ENCODE assay signal across 8 cellular contexts in the genomic region with DNA sequence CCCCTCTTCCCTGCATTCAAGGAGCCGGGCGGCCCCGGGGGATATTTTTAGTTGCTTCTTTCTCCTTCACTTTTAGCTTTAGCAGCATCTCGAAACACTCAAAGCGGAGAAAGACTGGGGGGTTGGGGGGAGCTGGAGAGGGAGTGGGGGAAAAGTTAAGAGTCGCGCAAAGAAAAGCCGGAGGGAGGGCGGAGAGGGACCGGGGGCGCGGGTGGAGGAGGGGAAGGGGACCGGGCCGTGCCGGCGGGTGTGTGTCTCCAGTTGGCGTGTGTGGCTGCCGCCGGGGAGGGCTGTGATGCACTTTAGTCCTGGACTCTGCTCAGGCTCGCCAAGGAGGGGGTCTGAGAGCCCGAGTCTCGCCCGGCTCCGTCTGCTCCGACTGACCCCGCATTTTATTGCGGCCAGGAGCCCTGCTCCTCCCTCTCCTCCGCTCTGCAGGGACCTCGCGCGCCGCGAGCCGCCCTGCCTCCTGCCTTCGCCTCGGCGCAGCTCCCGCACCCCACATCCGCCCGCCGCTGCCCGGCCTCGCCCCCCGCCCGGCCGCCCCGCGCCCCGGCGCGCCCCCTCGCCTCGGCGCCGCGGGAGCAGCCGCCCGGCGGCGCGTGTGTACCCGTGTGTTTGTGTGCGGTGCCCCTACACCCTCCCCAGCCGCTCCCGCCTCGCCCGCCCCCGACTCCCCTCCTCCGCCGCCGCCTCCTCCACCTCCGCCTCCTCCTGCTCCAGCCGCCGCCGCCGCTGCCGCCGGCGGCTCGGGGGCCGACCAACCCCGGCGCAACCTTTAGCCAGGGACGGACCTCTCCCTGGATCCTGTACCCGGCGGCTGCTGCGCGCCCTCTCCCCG. TPM values are rescaled to one million over a fixed set of nuclear protein-coding genes. Genes with fewer than 3 reads are reported as not detected.
DNase-seq lines count a peak whose midpoint lies in the region; ATAC-seq, FAIRE-seq and TF ChIP-seq lines count a peak whose summit lies in the region.

No MANE protein-coding gene starts in this region.

- H4K20me1 ChIP-seq in HepG2 (ENCODE audit: insufficient read depth, low read length): no peaks in the 10 kb centered on the region

- intact Hi-C loops in CD4-positive, alpha-beta memory T cell (cut with micrococcal nuclease): loop anchor here (2.0 to 5.0 kb wide), 8 partner anchors 50 to 1795 kb away; partner anchors contain the start of genes ABCE1, ANAPC10, ARHGAP10 and LSM6
- intact Hi-C loops in dendritic cell treated with granulocyte-macrophage colony-stimulating factor and Interleukin-4, amounts not matched to agents 40 ng/mL and 50 ng/mL, for 4 days (cut with micrococcal nuclease): loop anchor here (2.0 to 10.0 kb wide), 4 partner anchors 112 to 318 kb away; partner anchors contain the start of genes LSM6 and MMAA
- intact Hi-C loops in HepG2 (cut with micrococcal nuclease; ENCODE audit: unreplicated experiment): loop anchor here (5.0 kb wide), 1 partner anchor 45 kb away; no protein-coding TSS in a partner anchor

- DNase-seq in CD4-positive, alpha-beta memory T cell: peak; percentile 43 to 55 (median 52)
- DNase-seq in NCI-H146 (lab: John Stamatoyannopoulos, UW) (peak; percentile 69), HepG2 (ENCODE audit: low spot score) (no peak)
- DNase-seq in activated CD4-positive, alpha-beta T cell treated with anti-CD3 and anti-CD28 coated beads, Interleukin-2, amount 50 U/mL, for 24 hours (ENCODE audit: low read depth in 1 of 2, low spot score in 1 of 2): peak; percentile 17 to 30
- peak; percentile 24 to 36 for DNase-seq in stimulated activated CD4-positive, alpha-beta T cell treated with anti-CD3 and anti-CD28 coated beads, Interleukin-2, amount 100 ng/mL, for 48 hours

- no peak overlapping the region for H2AFZ ChIP-seq in HepG2 (ENCODE audit: low read length)

- H3K9me3 Mint-ChIP-seq in CD4-positive, alpha-beta memory T cell: peaks cover 0 to 11% (median 0%) of the 10 kb centered on the region in 8 donors
- H3K9me3 Mint-ChIP-seq in dendritic cell treated with granulocyte-macrophage colony-stimulating factor and Interleukin-4, amounts not matched to agents 40 ng/mL and 50 ng/mL, for 4 days: no peaks in the 10 kb centered on the region

- peaks cover 19 to 40% (median 26%) of the 10 kb centered on the region in 4 donors for H3K4me1 Mint-ChIP-seq in CD4-positive, alpha-beta memory T cell
- H3K4me1 Mint-ChIP-seq in dendritic cell treated with granulocyte-macrophage colony-stimulating factor and Interleukin-4, amounts not matched to agents 40 ng/mL and 50 ng/mL, for 4 days (ENCODE audit: low read depth): peaks cover 33% of the 10 kb centered on the region

- under 1% methylated on average over 19 of the region's 89 CpGs for WGBS in HepG2 (ENCODE audit: low lambda C conversion rate)

- peaks cover 15% of the 10 kb centered on the region for H3K4me1 ChIP-seq in CD4-positive, alpha-beta memory T cell (ENCODE audit: insufficient read depth, low read length)
- peaks cover 26% of the 10 kb centered on the region for H3K4me1 ChIP-seq in HepG2 (ENCODE audit: insufficient read depth, low read length)

- peaks cover 30% of the 10 kb centered on the region for H3K79me2 ChIP-seq in HepG2 (ENCODE audit: insufficient read depth, low read length)

- TF ChIP-seq EP300 in HepG2 (IDR thresholded peaks at IDR 0.05; ENCODE audit: low read depth in 2 of 2, low read length in 2 of 2): no peak
- TF ChIP-seq EP300 in HepG2 (CRISPR knock-in tag; IDR thresholded peaks at IDR 0.05; ENCODE audit: borderline replicate concordance): no peak

- ATAC-seq in GM21447 (IDR thresholded peaks at IDR 0.05; ENCODE audit: unreplicated experiment): peak; percentile 17
- ATAC-seq in HepG2: peak; percentile 40
- no peak for ATAC-seq in GM18873 (IDR thresholded peaks at IDR 0.05; ENCODE audit: low FRiP score, unreplicated experiment)

- no peak for FAIRE-seq in HepG2 (lab: Jason Lieb, UNC)

- H3K4me3 ChIP-seq in CD4-positive, alpha-beta memory T cell (ENCODE audit: low read length in 2 of 2): peak overlapping the region; percentile 57 to 73
- H3K4me3 ChIP-seq in HepG2 (replicated peaks in 1 of 3; ENCODE audit: insufficient read depth in 1 of 3, low read depth in 2 of 3, low read length in 3 of 3): peak overlapping the region; percentile 84 to 96 (median 85)

- in situ Hi-C loops in HepG2 (cut with HindIII; ENCODE audit: extremely low pct_ligation_motif_present, low pct_unique_long_range_greater_than_20kb): loop anchor here (10.0 kb wide), 1 partner anchor 202 kb away; no protein-coding TSS in a partner anchor

- peak overlapping the region; percentile 91 to 99 (median 97) for H3K4me3 Mint-ChIP-seq in CD4-positive, alpha-beta memory T cell
- peak overlapping the region; percentile 96 for H3K4me3 Mint-ChIP-seq in dendritic cell treated with granulocyte-macrophage colony-stimulating factor and Interleukin-4, amounts not matched to agents 40 ng/mL and 50 ng/mL, for 4 days

- peaks cover 0 to 13% of the 10 kb centered on the region in 2 donors for H3K36me3 Mint-ChIP-seq in CD4-positive, alpha-beta memory T cell
- no peaks in the 10 kb centered on the region for H3K36me3 Mint-ChIP-seq in dendritic cell treated with granulocyte-macrophage colony-stimulating factor and Interleukin-4, amounts not matched to agents 40 ng/mL and 50 ng/mL, for 4 days (ENCODE audit: low read depth)

- BruUV-seq in HepG2 (replicated peaks; lab: Mats Ljungman, UMichigan): no TSS peak

- peak overlapping the region; percentile 75 for H3K4me2 ChIP-seq in HepG2 (ENCODE audit: low read depth, low read length)

- CTCF ChIA-PET in CD4-positive, alpha-beta memory T cell (lab: Charles Lee; ENCODE audit: partially characterized antibody): interaction anchor here (0.6 to 1.0 kb wide), 2 partner anchors 94 to 585 kb away, joined by 3 to 4 read pairs; no protein-coding TSS in a partner anchor
- CTCF ChIA-PET in HepG2 (lab: Yijun Ruan, JAX; ENCODE audit: low intra/inter-chr PET ratio, low total read pairs): no interaction called here

- H3K9me3 ChIP-seq in CD4-positive, alpha-beta memory T cell (ENCODE audit: control insufficient read depth in 1 of 2, low read length in 2 of 2): no peaks in the 10 kb centered on the region
- H3K9me3 ChIP-seq in HepG2 (ENCODE audit: low read length): no peaks in the 10 kb centered on the region

- no peaks in the 10 kb centered on the region for H3K27me3 ChIP-seq in CD4-positive, alpha-beta memory T cell (ENCODE audit: insufficient read depth, low read length)
- no peaks in the 10 kb centered on the region; a peak in 1 of 5 replicates for H3K27me3 ChIP-seq in HepG2 (ENCODE audit: control insufficient read depth in 1 of 2, insufficient read depth in 2 of 2, low read length in 2 of 2)

- POLR2A ChIA-PET in CD4-positive, alpha-beta memory T cell (lab: Charles Lee; ENCODE audit: partially characterized antibody): interaction anchor here (1.0 to 1.1 kb wide), 2 partner anchors 15 to 839 kb away, joined by 3 to 5 read pairs; partner anchors contain the start of genes ABCE1 and ANAPC10
- POLR2A ChIA-PET in HepG2 (lab: Yijun Ruan, JAX): no interaction called here

- H3K36me3 ChIP-seq in CD4-positive, alpha-beta memory T cell (ENCODE audit: insufficient read depth, low read length): no peaks in the 10 kb centered on the region
- no peaks in the 10 kb centered on the region for H3K36me3 ChIP-seq in HepG2 (replicated peaks in 1 of 2; ENCODE audit: control insufficient read depth in 1 of 2, insufficient read depth in 2 of 2, low read length in 2 of 2)

- peak overlapping the region in 6 of 7 donors; percentile 8 to 97 (median 61) for H3K27ac Mint-ChIP-seq in CD4-positive, alpha-beta memory T cell
- peak overlapping the region; percentile 80 for H3K27ac Mint-ChIP-seq in dendritic cell treated with granulocyte-macrophage colony-stimulating factor and Interleukin-4, amounts not matched to agents 40 ng/mL and 50 ng/mL, for 4 days

- H3K27me3 Mint-ChIP-seq in CD4-positive, alpha-beta memory T cell: peaks cover 3 to 5% of the 10 kb centered on the region in 2 donors
- H3K27me3 Mint-ChIP-seq in dendritic cell treated with granulocyte-macrophage colony-stimulating factor and Interleukin-4, amounts not matched to agents 40 ng/mL and 50 ng/mL, for 4 days: peaks cover 50% of the 10 kb centered on the region

- no peak for TF ChIP-seq CTCF in HepG2 (CRISPR knock-in tag; IDR thresholded peaks at IDR 0.05)

- no peak for TF ChIP-seq POLR2A in HepG2 (IDR thresholded peaks at IDR 0.05; ENCODE audit: insufficient read depth in 1 of 2, low read depth in 2 of 2, low read length in 2 of 2)

- peak overlapping the region; percentile 57 for H3K9ac ChIP-seq in HepG2 (ENCODE audit: insufficient read depth, low read depth, low read length)

- 0 out of 2 replicates have a peak, but pooled peaks have one; percentile 15 for TF ChIP-seq RAD21 in HepG2 (CRISPR knock-in tag; IDR thresholded peaks at IDR 0.05)

- H3K27ac ChIP-seq in CD4-positive, alpha-beta memory T cell (ENCODE audit: low read depth, low read length): peak overlapping the region; percentile 66
- peak overlapping the region; percentile 64 for H3K27ac ChIP-seq in HepG2 (ENCODE audit: extremely low read length, insufficient read depth, low read length)

RNA-seq across cellular contexts. Expression of gene ZNF827, which starts 1.4 kb away (rescaled TPM):
- total RNA-seq in CD4-positive, alpha-beta memory T cell: 10 to 100 TPM; 25.0 to 27.3 TPM
- polyA plus RNA-seq in CD4-positive, alpha-beta memory T cell: 1 to 10 TPM; 1.4 to 3.0 TPM
- total RNA-seq in HepG2 (2016; rRNA removed; fragmentation: Illumina TruSeq; extraction: Trizol): 1.8 and 2.8 TPM in 2 replicates
- total RNA-seq in HepG2 (2016; cell fraction: cytosol; rRNA removed; fragmentation: Illumina TruSeq; extraction: Trizol; ENCODE audit: low read depth): 4.8 and 6.6 TPM in 2 replicates
- 1.6 and 3.1 TPM in 2 replicates for total RNA-seq in HepG2 (2016; cell fraction: insoluble cytoplasmic fraction; rRNA removed; fragmentation: Illumina TruSeq; extraction: Trizol)
- 3.7 and 3.8 TPM in 2 replicates for total RNA-seq in HepG2 (2016; cell fraction: membrane; rRNA removed; fragmentation: Illumina TruSeq; extraction: Trizol)
- 11.3 and 11.8 TPM in 2 replicates for total RNA-seq in HepG2 (2016; cell fraction: nucleus; rRNA removed; fragmentation: Illumina TruSeq; extraction: Trizol)
- 2.8 and 3.9 TPM in 2 replicates for polyA plus RNA-seq in HepG2 (2011; rRNA removed)
- polyA plus RNA-seq in HepG2 (2011; cell fraction: cytosol; rRNA removed): 2.1 and 3.7 TPM in 2 replicates
- polyA plus RNA-seq in HepG2 (2011; cell fraction: nucleus; rRNA removed): 22.9 and 29.9 TPM in 2 replicates
- 1.9 and 2.3 TPM in 2 replicates for polyA plus RNA-seq in HepG2 (2012)
- 0.08 and 0.29 TPM in 2 replicates for polyA plus RNA-seq in HepG2 (2016; cell fraction: cytosol; fragmentation: Illumina TruSeq; extraction: Trizol; ENCODE audit: low read depth)
- 1.8 and 2.7 TPM in 2 replicates for polyA plus RNA-seq in HepG2 (2016; cell fraction: insoluble cytoplasmic fraction; fragmentation: Illumina TruSeq; extraction: Trizol; ENCODE audit: low read depth)
- 0.27 and 0.43 TPM in 2 replicates for polyA plus RNA-seq in HepG2 (2016; cell fraction: membrane; fragmentation: Illumina TruSeq; extraction: Trizol; ENCODE audit: low read depth)
- 10.3 and 11.8 TPM in 2 replicates for polyA plus RNA-seq in HepG2 (2016; cell fraction: nucleus; fragmentation: Illumina TruSeq; extraction: Trizol; ENCODE audit: insufficient read depth, low read depth)
- 13.0 TPM in 1 of 2 replicates, not detected in the other for polyA minus RNA-seq in HepG2 (2011; rRNA and poly(A)+ RNA removed; ENCODE audit: low replicate concordance)
- 4.4 and 6.9 TPM in 2 replicates for polyA minus RNA-seq in HepG2 (2011; cell fraction: cytosol; rRNA and poly(A)+ RNA removed)
- polyA minus RNA-seq in HepG2 (2011; cell fraction: nucleus; rRNA and poly(A)+ RNA removed): 37.1 and 39.4 TPM in 2 replicates
